ENCODE assay signal across 14 cellular contexts in the genomic region with DNA sequence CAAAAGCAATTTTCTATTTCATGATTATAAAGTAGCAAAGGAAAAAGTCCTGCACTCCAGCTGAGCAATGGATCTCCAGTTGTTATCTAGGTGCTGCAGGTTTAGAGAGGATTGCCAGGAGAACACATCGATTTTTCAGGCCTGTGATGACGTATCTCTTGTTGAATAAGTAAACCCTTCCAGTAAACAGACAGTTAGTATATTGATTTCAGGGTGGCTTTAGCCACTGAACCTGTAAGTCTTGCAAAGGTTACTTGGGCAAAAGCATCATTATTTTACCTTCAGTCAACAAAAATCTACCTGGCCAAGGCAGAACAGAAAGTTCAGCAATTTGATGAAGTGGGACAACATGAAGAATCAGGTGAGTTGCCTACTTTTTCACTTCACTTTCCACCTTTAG. TPM values are rescaled to one million over a fixed set of nuclear protein-coding genes. Genes with fewer than 3 reads are reported as not detected.
"Had no signal": no experiment of that assay in that cellular context is flagged by ENCODE, and none has a peak within 500 bp of the region (broad histone marks: within the 10 kb centered on the region; RNA-seq: fewer than 3 reads in every experiment).

No MANE protein-coding gene starts in this region.

- H3K27me3 ChIP-seq: hepatocyte, vagina had no signal

- H3K4me3 ChIP-seq: hepatocyte, vagina had no signal

- H3K36me3 Mint-ChIP-seq: naive thymus-derived CD4-positive, alpha-beta T cell had no signal

- FAIRE-seq: colon, kidney had no signal

- H3K4me1 Mint-ChIP-seq: activated CD4-positive, alpha-beta memory T cell treated with anti-CD3 and anti-CD28 coated beads, Interleukin-2, amount 10 ng/mL, durations not matched to agents 7 days and 5 days; activated CD4-positive, alpha-beta T cell treated with anti-CD3 and anti-CD28 coated beads for 36 hours; naive thymus-derived CD4-positive, alpha-beta T cell had no signal

- H3K4me3 Mint-ChIP-seq: activated CD4-positive, alpha-beta memory T cell treated with anti-CD3 and anti-CD28 coated beads, Interleukin-2, amount 10 ng/mL, durations not matched to agents 7 days and 5 days; activated CD4-positive, alpha-beta T cell treated with anti-CD3 and anti-CD28 coated beads for 36 hours; activated T-cell treated with anti-CD3 and anti-CD28 coated beads, Interleukin-2, amount 50 U/mL, for 72 hours; naive thymus-derived CD4-positive, alpha-beta T cell had no signal

- H3K36me3 ChIP-seq: vagina had no signal

- H3K9me3 Mint-ChIP-seq: activated CD4-positive, alpha-beta memory T cell treated with anti-CD3 and anti-CD28 coated beads, Interleukin-2, amount 10 ng/mL, durations not matched to agents 7 days and 5 days had no signal

- ATAC-seq: activated CD4-positive, alpha-beta T cell treated with anti-CD3 and anti-CD28 coated beads for 36 hours; activated T-cell treated with anti-CD3 and anti-CD28 coated beads, Interleukin-2, amount 50 U/mL, for 72 hours; left ventricle myocardium superior; naive thymus-derived CD4-positive, alpha-beta T cell; stimulated activated naive CD8-positive, alpha-beta T cell treated with anti-CD3 and anti-CD28 coated beads, Interleukin-15, Interleukin-2, amounts not matched to agents 100 U/mL and 50 U/mL, for 24 hours had no signal

- H3K9me3 ChIP-seq: vagina had no signal

- DNase-seq: activated CD4-positive, alpha-beta memory T cell treated with anti-CD3 and anti-CD28 coated beads, Interleukin-2, amount 10 ng/mL, durations not matched to agents 7 days and 5 days; activated CD4-positive, alpha-beta T cell treated with anti-CD3 and anti-CD28 coated beads for 36 hours; activated T-cell treated with anti-CD3 and anti-CD28 coated beads, Interleukin-2, amount 50 U/mL, for 72 hours; kidney; left ventricle myocardium superior; midbrain; naive thymus-derived CD4-positive, alpha-beta T cell; posterior cingulate gyrus; stimulated activated CD4-positive, alpha-beta T cell treated with anti-CD3 and anti-CD28 coated beads, Interleukin-2, amount 100 ng/mL, for 48 hours; stimulated activated naive CD8-positive, alpha-beta T cell treated with anti-CD3 and anti-CD28 coated beads, Interleukin-15, Interleukin-2, amounts not matched to agents 100 U/mL and 50 U/mL, for 24 hours; T-helper 9 cell had no signal

- H3K27ac Mint-ChIP-seq: activated CD4-positive, alpha-beta memory T cell treated with anti-CD3 and anti-CD28 coated beads, Interleukin-2, amount 10 ng/mL, durations not matched to agents 7 days and 5 days; activated CD4-positive, alpha-beta T cell treated with anti-CD3 and anti-CD28 coated beads for 36 hours; activated T-cell treated with anti-CD3 and anti-CD28 coated beads, Interleukin-2, amount 50 U/mL, for 72 hours; naive thymus-derived CD4-positive, alpha-beta T cell had no signal

RNA-seq across cellular contexts. Expression of a gene that starts 12.3 kb away (rescaled TPM):
- total RNA-seq: activated CD4-positive, alpha-beta memory T cell treated with anti-CD3 and anti-CD28 coated beads, Interleukin-2, amount 10 ng/mL, durations not matched to agents 7 days and 5 days had no signal
- polyA plus RNA-seq: naive thymus-derived CD4-positive, alpha-beta T cell had no signal
